Comparison of ENCODE assay signal across 21 cellular contexts in genomic region chr4:88893961-88894360, GRCh38.
"Had no signal": no experiment of that assay in that cellular context is flagged by ENCODE, and none has a peak within 500 bp of the region (broad histone marks: within the 10 kb centered on the region; RNA-seq: fewer than 3 reads in every experiment).

No MANE protein-coding gene starts in this region.

- FAIRE-seq: kidney had no signal

- H3K9me3 ChIP-seq: gastrocnemius medialis, left ventricle myocardium inferior, lower lobe of right lung, ovary, right atrium auricular region, sigmoid colon, stomach had no signal

- H3K9me3 Mint-ChIP-seq: natural killer cell treated with Interleukin-12 subunit alpha and Interleukin-12 subunit beta and Interleukin-15 and Interleukin-18, amount 100 ng/mL, for 72 hours had no signal

- H3K4me3 Mint-ChIP-seq: natural killer cell treated with Interleukin-12 subunit alpha and Interleukin-12 subunit beta and Interleukin-15 and Interleukin-18, amount 100 ng/mL, for 72 hours; neural progenitor cell had no signal

- H3K36me3 ChIP-seq: gastrocnemius medialis, left ventricle myocardium inferior, lower lobe of right lung, neural progenitor cell, ovary, right atrium auricular region, sigmoid colon, stomach had no signal

- H3K27ac ChIP-seq: coronary artery, gastrocnemius medialis, left ventricle myocardium inferior, lower lobe of right lung, neural progenitor cell, ovary, right atrium auricular region, sigmoid colon, skin epidermis, stomach had no signal

- H3K9ac ChIP-seq: neural progenitor cell had no signal

- H3K4me3 ChIP-seq: coronary artery, gastrocnemius medialis, left ventricle myocardium inferior, lower lobe of right lung, neural progenitor cell, ovary, right atrium auricular region, sigmoid colon, skin epidermis, stomach had no signal

- ATAC-seq: gastrocnemius medialis; left cardiac atrium; lower lobe of right lung; natural killer cell treated with Interleukin-12 subunit alpha and Interleukin-12 subunit beta and Interleukin-15 and Interleukin-18, amount 100 ng/mL, for 72 hours had no signal

- H3K36me3 Mint-ChIP-seq: natural killer cell treated with Interleukin-12 subunit alpha and Interleukin-12 subunit beta and Interleukin-15 and Interleukin-18, amount 100 ng/mL, for 72 hours had no signal

- H3K4me1 ChIP-seq: left ventricle myocardium inferior, lower lobe of right lung, neural progenitor cell, right atrium auricular region, sigmoid colon, stomach had no signal

- H3K4me2 ChIP-seq: neural progenitor cell had no signal

- DNase-seq: cerebellar nuclear complex; effector CD8-positive, alpha-beta T cell; gastrocnemius medialis; kidney; left cardiac atrium; left ventricle myocardium inferior; lower lobe of right lung; mesenchymal stem cell; midbrain; nucleus accumbens; ovary; sigmoid colon; stimulated activated CD4-positive, alpha-beta T cell treated with anti-CD3 and anti-CD28 coated beads, Interleukin-12 subunit alpha, Interleukin-12 subunit beta, amount 100 ng/mL, for 4 hours; stimulated activated naive CD4-positive, alpha-beta T cell; stomach; substantia nigra had no signal

- H3K4me1 Mint-ChIP-seq: neural progenitor cell had no signal

- H2AFZ ChIP-seq: neural progenitor cell had no signal

- H3K27ac Mint-ChIP-seq: natural killer cell treated with Interleukin-12 subunit alpha and Interleukin-12 subunit beta and Interleukin-15 and Interleukin-18, amount 100 ng/mL, for 72 hours; neural progenitor cell had no signal

- H3K27me3 ChIP-seq: gastrocnemius medialis, neural progenitor cell, ovary, right atrium auricular region, sigmoid colon, stomach had no signal
